Comparison of ENCODE assay signal across 1 cellular context in the genomic region with DNA sequence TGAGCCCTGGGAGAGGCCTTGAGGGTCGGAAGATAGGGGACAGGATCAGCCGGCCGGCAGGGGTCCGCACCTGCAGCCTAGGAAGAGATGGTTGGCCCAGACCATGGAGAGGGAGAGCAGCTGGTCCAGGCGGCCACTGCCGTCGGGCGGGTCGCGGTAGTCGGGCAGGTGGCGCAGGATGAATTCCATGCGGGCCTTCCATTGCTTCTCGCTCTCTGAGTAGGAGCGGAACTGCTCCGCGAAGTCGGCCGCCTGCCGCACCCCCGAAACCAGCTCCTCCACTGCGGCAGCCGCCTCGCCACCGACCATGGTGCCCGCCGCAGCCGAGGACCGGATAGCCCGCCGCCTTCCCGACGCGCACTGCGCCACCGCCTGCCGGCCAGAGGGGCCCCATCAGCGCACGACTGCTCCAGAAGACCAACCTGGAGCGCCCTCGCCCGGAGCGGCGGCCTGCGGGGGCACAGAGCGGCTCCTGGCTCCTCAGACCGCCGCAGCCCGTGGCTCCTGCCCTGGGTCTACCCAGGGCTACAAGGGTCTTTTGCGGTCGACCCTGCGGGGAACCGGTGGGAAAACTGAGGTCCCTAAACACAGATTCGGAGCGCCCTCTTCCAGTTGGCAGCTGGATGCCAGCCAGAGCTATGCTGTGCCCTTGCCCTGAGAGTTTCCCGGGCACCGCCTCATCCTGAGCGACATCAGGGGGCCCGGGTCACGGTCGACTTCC.
A peak's percentile ranks its signal among the peaks of the same experiment; 100 is the strongest.
TF ChIP-seq lines count a peak whose summit lies in the region.

A gene with protein sequence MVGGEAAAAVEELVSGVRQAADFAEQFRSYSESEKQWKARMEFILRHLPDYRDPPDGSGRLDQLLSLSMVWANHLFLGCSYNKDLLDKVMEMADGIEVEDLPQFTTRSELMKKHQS (minus strand): TSS at position 336 of the 721 bp plus-strand sequence. CDS start 27 bp downstream, at position 309.

TF ChIP-seq in HepG2, 621 proteins besides CTCF, POLR2A, EP300 and RAD21 (continued from another document and continues in another):
- no peak for TF ChIP-seq ZFP82 (CRISPR knock-in tag; IDR thresholded peaks at IDR 0.05; ENCODE audit: borderline replicate concordance)
- 0 out of 2 replicates have a peak, but pooled peaks have one; percentile 74 for TF ChIP-seq JUN (CRISPR knock-in tag; IDR thresholded peaks at IDR 0.05)
- no peak for TF ChIP-seq ATM (IDR thresholded peaks at IDR 0.05; ENCODE audit: borderline replicate concordance)
- peak; percentile 97 for TF ChIP-seq GATAD1 (CRISPR knock-in tag; IDR thresholded peaks at IDR 0.05)
- TF ChIP-seq, protein P1, sequence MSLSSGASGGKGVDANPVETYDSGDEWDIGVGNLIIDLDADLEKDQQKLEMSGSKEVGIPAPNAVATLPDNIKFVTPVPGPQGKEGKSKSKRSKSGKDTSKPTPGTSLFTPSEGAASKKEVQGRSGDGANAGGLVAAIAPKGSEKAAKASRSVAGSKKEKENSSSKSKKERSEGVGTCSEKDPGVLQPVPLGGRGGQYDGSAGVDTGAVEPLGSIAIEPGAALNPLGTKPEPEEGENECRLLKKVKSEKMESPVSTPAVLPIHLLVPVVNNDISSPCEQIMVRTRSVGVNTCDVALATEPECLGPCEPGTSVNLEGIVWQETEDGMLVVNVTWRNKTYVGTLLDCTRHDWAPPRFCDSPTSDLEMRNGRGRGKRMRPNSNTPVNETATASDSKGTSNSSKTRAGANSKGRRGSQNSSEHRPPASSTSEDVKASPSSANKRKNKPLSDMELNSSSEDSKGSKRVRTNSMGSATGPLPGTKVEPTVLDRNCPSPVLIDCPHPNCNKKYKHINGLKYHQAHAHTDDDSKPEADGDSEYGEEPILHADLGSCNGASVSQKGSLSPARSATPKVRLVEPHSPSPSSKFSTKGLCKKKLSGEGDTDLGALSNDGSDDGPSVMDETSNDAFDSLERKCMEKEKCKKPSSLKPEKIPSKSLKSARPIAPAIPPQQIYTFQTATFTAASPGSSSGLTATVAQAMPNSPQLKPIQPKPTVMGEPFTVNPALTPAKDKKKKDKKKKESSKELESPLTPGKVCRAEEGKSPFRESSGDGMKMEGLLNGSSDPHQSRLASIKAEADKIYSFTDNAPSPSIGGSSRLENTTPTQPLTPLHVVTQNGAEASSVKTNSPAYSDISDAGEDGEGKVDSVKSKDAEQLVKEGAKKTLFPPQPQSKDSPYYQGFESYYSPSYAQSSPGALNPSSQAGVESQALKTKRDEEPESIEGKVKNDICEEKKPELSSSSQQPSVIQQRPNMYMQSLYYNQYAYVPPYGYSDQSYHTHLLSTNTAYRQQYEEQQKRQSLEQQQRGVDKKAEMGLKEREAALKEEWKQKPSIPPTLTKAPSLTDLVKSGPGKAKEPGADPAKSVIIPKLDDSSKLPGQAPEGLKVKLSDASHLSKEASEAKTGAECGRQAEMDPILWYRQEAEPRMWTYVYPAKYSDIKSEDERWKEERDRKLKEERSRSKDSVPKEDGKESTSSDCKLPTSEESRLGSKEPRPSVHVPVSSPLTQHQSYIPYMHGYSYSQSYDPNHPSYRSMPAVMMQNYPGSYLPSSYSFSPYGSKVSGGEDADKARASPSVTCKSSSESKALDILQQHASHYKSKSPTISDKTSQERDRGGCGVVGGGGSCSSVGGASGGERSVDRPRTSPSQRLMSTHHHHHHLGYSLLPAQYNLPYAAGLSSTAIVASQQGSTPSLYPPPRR (CRISPR knock-in tag; IDR thresholded peaks at IDR 0.05; ENCODE audit: borderline replicate concordance), result peak; percentile 86
- no peak for TF ChIP-seq GTF2F1 (IDR thresholded peaks at IDR 0.05; ENCODE audit: low read length)
- peak; percentile 93 for TF ChIP-seq HDAC2 (CRISPR knock-in tag; IDR thresholded peaks at IDR 0.05)
- TF ChIP-seq SRSF4 (IDR thresholded peaks at IDR 0.05; ENCODE audit: low read depth, low read length, poor library complexity, severe bottlenecking), result no peak
- peak; percentile 85; the same call in 1 of the 2 replicates for TF ChIP-seq ZNF451 (CRISPR knock-in tag; IDR thresholded peaks at IDR 0.05)
- peak; percentile 88 for TF ChIP-seq SNAPC2 (CRISPR knock-in tag; IDR thresholded peaks at IDR 0.05)
- no peak for TF ChIP-seq MLLT10 (CRISPR knock-in tag; IDR thresholded peaks at IDR 0.05)
- TF ChIP-seq, protein P2, sequence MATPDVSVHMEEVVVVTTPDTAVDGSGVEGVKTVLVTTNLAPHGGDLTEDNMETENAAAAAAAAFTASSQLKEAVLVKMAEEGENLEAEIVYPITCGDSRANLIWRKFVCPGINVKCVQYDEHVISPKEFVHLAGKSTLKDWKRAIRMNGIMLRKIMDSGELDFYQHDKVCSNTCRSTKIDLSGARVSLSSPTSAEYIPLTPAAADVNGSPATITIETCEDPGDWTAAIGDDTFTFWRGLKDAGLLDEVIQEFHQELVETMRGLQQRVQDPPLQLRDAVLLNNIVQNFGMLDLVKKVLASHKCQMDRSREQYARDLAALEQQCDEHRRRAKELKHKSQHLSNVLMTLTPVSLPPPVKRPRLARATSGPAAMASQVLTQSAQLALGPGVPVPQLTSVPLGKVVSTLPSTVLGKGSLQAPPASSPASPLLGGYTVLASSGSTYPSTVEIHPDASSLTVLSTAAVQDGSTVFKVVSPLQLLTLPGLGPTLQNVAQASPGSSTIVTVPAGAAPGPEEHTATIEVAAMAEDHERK (CRISPR knock-in tag; IDR thresholded peaks at IDR 0.05; ENCODE audit: low read depth), result no peak
- TF ChIP-seq ISX (CRISPR knock-in tag; conservative IDR thresholded peaks at IDR 0.05), result no peak
- TF ChIP-seq, protein P3, sequence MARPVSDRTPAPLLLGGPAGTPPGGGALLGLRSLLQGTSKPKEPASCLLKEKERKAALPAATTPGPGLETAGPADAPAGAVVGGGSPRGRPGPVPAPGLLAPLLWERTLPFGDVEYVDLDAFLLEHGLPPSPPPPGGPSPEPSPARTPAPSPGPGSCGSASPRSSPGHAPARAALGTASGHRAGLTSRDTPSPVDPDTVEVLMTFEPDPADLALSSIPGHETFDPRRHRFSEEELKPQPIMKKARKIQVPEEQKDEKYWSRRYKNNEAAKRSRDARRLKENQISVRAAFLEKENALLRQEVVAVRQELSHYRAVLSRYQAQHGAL (CRISPR knock-in tag; IDR thresholded peaks at IDR 0.05; ENCODE audit: not compliant biosample characterization), result no peak
- TF ChIP-seq, protein P4, sequence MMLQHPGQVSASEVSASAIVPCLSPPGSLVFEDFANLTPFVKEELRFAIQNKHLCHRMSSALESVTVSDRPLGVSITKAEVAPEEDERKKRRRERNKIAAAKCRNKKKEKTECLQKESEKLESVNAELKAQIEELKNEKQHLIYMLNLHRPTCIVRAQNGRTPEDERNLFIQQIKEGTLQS (CRISPR knock-in tag; IDR thresholded peaks at IDR 0.05), result peak; percentile 60; the same call in 1 of the 2 replicates
- TF ChIP-seq KLF15 (CRISPR knock-in tag; IDR thresholded peaks at IDR 0.05; ENCODE audit: borderline replicate concordance), result no peak
- TF ChIP-seq CEBPG (CRISPR knock-in tag; IDR thresholded peaks at IDR 0.05), result peak; percentile 51; the same call in 1 of the 2 replicates
- TF ChIP-seq, protein P5, sequence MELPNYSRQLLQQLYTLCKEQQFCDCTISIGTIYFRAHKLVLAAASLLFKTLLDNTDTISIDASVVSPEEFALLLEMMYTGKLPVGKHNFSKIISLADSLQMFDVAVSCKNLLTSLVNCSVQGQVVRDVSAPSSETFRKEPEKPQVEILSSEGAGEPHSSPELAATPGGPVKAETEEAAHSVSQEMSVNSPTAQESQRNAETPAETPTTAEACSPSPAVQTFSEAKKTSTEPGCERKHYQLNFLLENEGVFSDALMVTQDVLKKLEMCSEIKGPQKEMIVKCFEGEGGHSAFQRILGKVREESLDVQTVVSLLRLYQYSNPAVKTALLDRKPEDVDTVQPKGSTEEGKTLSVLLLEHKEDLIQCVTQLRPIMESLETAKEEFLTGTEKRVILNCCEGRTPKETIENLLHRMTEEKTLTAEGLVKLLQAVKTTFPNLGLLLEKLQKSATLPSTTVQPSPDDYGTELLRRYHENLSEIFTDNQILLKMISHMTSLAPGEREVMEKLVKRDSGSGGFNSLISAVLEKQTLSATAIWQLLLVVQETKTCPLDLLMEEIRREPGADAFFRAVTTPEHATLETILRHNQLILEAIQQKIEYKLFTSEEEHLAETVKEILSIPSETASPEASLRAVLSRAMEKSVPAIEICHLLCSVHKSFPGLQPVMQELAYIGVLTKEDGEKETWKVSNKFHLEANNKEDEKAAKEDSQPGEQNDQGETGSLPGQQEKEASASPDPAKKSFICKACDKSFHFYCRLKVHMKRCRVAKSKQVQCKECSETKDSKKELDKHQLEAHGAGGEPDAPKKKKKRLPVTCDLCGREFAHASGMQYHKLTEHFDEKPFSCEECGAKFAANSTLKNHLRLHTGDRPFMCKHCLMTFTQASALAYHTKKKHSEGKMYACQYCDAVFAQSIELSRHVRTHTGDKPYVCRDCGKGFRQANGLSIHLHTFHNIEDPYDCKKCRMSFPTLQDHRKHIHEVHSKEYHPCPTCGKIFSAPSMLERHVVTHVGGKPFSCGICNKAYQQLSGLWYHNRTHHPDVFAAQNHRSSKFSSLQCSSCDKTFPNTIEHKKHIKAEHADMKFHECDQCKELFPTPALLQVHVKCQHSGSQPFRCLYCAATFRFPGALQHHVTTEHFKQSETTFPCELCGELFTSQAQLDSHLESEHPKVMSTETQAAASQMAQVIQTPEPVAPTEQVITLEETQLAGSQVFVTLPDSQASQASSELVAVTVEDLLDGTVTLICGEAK (IDR thresholded peaks at IDR 0.05), result no peak
- TF ChIP-seq, protein P5 (CRISPR knock-in tag; IDR thresholded peaks at IDR 0.05), result peak; percentile 90
- peak; percentile 84; the same call in 1 of the 2 replicates for TF ChIP-seq NFKB2 (CRISPR knock-in tag; IDR thresholded peaks at IDR 0.05; ENCODE audit: borderline replicate concordance)
- peak; percentile 39; the same call in 1 of the 2 replicates for TF ChIP-seq ZNF891 (CRISPR knock-in tag; IDR thresholded peaks at IDR 0.05)
- peak; percentile 72; the same call in 1 of the 2 replicates for TF ChIP-seq WIZ (CRISPR knock-in tag; IDR thresholded peaks at IDR 0.05)
- TF ChIP-seq, protein P6, sequence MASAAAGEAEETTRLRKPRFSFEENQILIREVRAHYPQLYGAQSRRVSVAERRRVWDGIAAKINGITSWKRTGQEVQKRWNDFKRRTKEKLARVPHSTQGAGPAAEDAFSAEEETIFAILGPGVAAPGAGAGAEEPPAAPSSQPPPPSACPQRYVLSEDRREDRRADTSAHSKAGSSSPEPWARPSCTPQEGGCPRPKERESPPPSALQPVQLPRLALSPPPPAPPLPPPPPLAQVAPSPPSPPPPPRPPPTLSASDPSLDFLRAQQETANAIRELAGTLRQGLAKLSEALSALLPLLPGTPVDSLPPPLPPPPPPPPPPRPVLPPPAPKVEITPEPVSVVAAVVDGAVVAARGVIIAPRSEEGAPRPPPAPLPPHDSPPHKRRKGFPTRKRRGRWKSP (CRISPR knock-in tag; IDR thresholded peaks at IDR 0.05), result peak; percentile 87
- TF ChIP-seq KDM5B (CRISPR knock-in tag; IDR thresholded peaks at IDR 0.05; ENCODE audit: borderline replicate concordance), result peak; percentile 95
- peak; percentile 94; the same call in 1 of the 2 replicates for TF ChIP-seq HOXD1 (CRISPR knock-in tag; IDR thresholded peaks at IDR 0.05)
- peak; percentile 51; the same call in 1 of the 2 replicates for TF ChIP-seq TOPORS (CRISPR knock-in tag; IDR thresholded peaks at IDR 0.05)
- peak; percentile 93 for TF ChIP-seq ZNF143 (CRISPR knock-in tag; IDR thresholded peaks at IDR 0.05)
- TF ChIP-seq PRPF4 (IDR thresholded peaks at IDR 0.05; ENCODE audit: low read depth, low read length, poor library complexity, severe bottlenecking), result no peak
- peak; percentile 72; the same call in 1 of the 2 replicates for TF ChIP-seq IRX3 (CRISPR knock-in tag; IDR thresholded peaks at IDR 0.05; ENCODE audit: borderline replicate concordance, low read depth)
- TF ChIP-seq ZBTB3 (CRISPR knock-in tag; IDR thresholded peaks at IDR 0.05; ENCODE audit: borderline replicate concordance, low read depth), result peak; percentile 97; the same call in 1 of the 2 replicates
